In genomic region chr11:13606701-13607100, GRCh38 we compare ENCODE assay signal across 21 cellular contexts.
"Had no signal": no experiment of that assay in that cellular context is flagged by ENCODE, and none has a peak within 500 bp of the region (broad histone marks: within the 10 kb centered on the region; RNA-seq: fewer than 3 reads in every experiment).

No MANE protein-coding gene starts in this region.

- H2AFZ ChIP-seq: hepatocyte had no signal

- H3K9me3 Mint-ChIP-seq: dendritic cell treated with granulocyte-macrophage colony-stimulating factor and Interleukin-4, amounts not matched to agents 40 ng/mL and 50 ng/mL, for 4 days; effector memory CD8-positive, alpha-beta T cell had no signal

- H3K27ac ChIP-seq: colonic mucosa, esophagus muscularis mucosa, foreskin keratinocyte, gastroesophageal sphincter, heart left ventricle, hepatocyte, left lung, lower lobe of right lung had no signal

- DNase-seq: colonic mucosa; cortex of kidney; effector CD8-positive, alpha-beta T cell; effector memory CD8-positive, alpha-beta T cell; foreskin keratinocyte; heart left ventricle; hypothalamus; left cardiac atrium; left lung; left ventricle myocardium superior; lower lobe of right lung; mesenchymal stem cell; midbrain had no signal

- ATAC-seq: effector memory CD8-positive, alpha-beta T cell; foreskin keratinocyte; gastroesophageal sphincter; heart left ventricle; left cardiac atrium; left lung; left ventricle myocardium superior; lower lobe of right lung had no signal

- H3K4me3 ChIP-seq: colonic mucosa, esophagus muscularis mucosa, gastroesophageal sphincter, heart left ventricle, hepatocyte, left lung, lower lobe of right lung had no signal

- H3K27me3 ChIP-seq: colonic mucosa, esophagus muscularis mucosa, hepatocyte, left lung had no signal

- H3K4me2 ChIP-seq: hepatocyte had no signal

- H3K27ac Mint-ChIP-seq: dendritic cell treated with granulocyte-macrophage colony-stimulating factor and Interleukin-4, amounts not matched to agents 40 ng/mL and 50 ng/mL, for 4 days; effector memory CD8-positive, alpha-beta T cell had no signal

- FAIRE-seq: endothelial cell of umbilical vein, frontal cortex, islet of Langerhans, keratinocyte had no signal

- H3K4me3 Mint-ChIP-seq: dendritic cell treated with granulocyte-macrophage colony-stimulating factor and Interleukin-4, amounts not matched to agents 40 ng/mL and 50 ng/mL, for 4 days; effector memory CD8-positive, alpha-beta T cell had no signal

- H3K9me3 ChIP-seq: colonic mucosa, esophagus muscularis mucosa, gastroesophageal sphincter, heart left ventricle, left lung, lower lobe of right lung had no signal

- H3K36me3 ChIP-seq: colonic mucosa, esophagus muscularis mucosa, gastroesophageal sphincter, heart left ventricle, left lung, lower lobe of right lung had no signal

- H3K79me2 ChIP-seq: hepatocyte had no signal

- H3K27me3 Mint-ChIP-seq: dendritic cell treated with granulocyte-macrophage colony-stimulating factor and Interleukin-4, amounts not matched to agents 40 ng/mL and 50 ng/mL, for 4 days; effector memory CD8-positive, alpha-beta T cell had no signal

- H3K4me1 ChIP-seq: colonic mucosa, esophagus muscularis mucosa, foreskin keratinocyte, gastroesophageal sphincter, heart left ventricle, left lung, lower lobe of right lung had no signal
